Comparison of ENCODE assay signal across 10 cellular contexts in genomic region chr11:121534131-121535093, GRCh38.
DNase-seq lines count a peak whose midpoint lies in the region; ATAC-seq, FAIRE-seq and TF ChIP-seq lines count a peak whose summit lies in the region.
"Had no signal": no experiment of that assay in that cellular context is flagged by ENCODE, and none has a peak within 500 bp of the region (broad histone marks: within the 10 kb centered on the region; RNA-seq: fewer than 3 reads in every experiment).

No MANE protein-coding gene starts in this region.

- H3K4me1 Mint-ChIP-seq in activated T-cell treated with anti-CD3 and anti-CD28 coated beads, Interleukin-2, amount 50 U/mL, for 4 hours (ENCODE audit: low read depth): peaks cover 39% of the 10 kb centered on the region

- no peak for FAIRE-seq in pancreas (lab: Jason Lieb, UNC)
- FAIRE-seq: TTC549 had no signal

- H3K36me3 Mint-ChIP-seq in activated T-cell treated with anti-CD3 and anti-CD28 coated beads, Interleukin-2, amount 50 U/mL, for 4 hours (ENCODE audit: insufficient read depth): peaks cover 57% of the 10 kb centered on the region

- intact Hi-C loops in pancreas (cut with DNase I): no loop called here

- 43 to 50% methylated on average over 12 of the region's 12 CpGs for WGBS in pancreas, 2 donors

- no peak overlapping the region for H3K4me3 Mint-ChIP-seq in activated T-cell treated with anti-CD3 and anti-CD28 coated beads, Interleukin-2, amount 50 U/mL, for 4 hours

- DNase-seq in GM03348 (ENCODE audit: low spot score) (peak; percentile 68), NCI-H69 (lab: John Stamatoyannopoulos, UW) (peak; percentile 46), epithelial cell of esophagus (ENCODE audit: low read depth) (peak; percentile 60), pancreas (no peak), NAMALWA (ENCODE audit: low spot score) (no peak)
- DNase-seq in activated CD4-positive, CD25-positive, alpha-beta regulatory T cell treated with anti-CD3 and anti-CD28 coated beads, Interleukin-2, amount 50 U/mL, for 72 hours: no peak
- no peak for DNase-seq in activated T-cell treated with anti-CD3 and anti-CD28 coated beads, Interleukin-2, amount 50 U/mL, for 4 hours

- H3K27ac ChIP-seq in pancreas: no peak overlapping the region

- no peak overlapping the region for H3K4me3 ChIP-seq in epithelial cell of esophagus (ENCODE audit: low read length)
- no peak overlapping the region for H3K4me3 ChIP-seq in pancreas

- H3K27me3 Mint-ChIP-seq in activated T-cell treated with anti-CD3 and anti-CD28 coated beads, Interleukin-2, amount 50 U/mL, for 4 hours (ENCODE audit: low read depth): no peaks in the 10 kb centered on the region

- peaks cover 0 to 3% (median 0%) of the 10 kb centered on the region in 4 donors for H3K27me3 ChIP-seq in pancreas

- TF ChIP-seq CTCF in epithelial cell of esophagus (IDR thresholded peaks at IDR 0.05; ENCODE audit: insufficient read depth, low read depth, low read length, missing control alignments) (peak; percentile 73), pancreas (IDR thresholded peaks at IDR 0.05) (no peak)

- no peaks in the 10 kb centered on the region for H3K9me3 ChIP-seq in pancreas

- peaks cover 0 to 1% (median 0%) of the 10 kb centered on the region in 3 donors for H3K36me3 ChIP-seq in pancreas

- no peaks in the 10 kb centered on the region for H3K4me1 ChIP-seq in pancreas

- ATAC-seq in pancreas (peak in 3 of 4 donors; percentile 49 to 87 (median 77)), GM18520 (IDR thresholded peaks at IDR 0.05; ENCODE audit: unreplicated experiment) (no peak)
- ATAC-seq in activated T-cell treated with anti-CD3 and anti-CD28 coated beads, Interleukin-2, amount 50 U/mL, for 4 hours: no peak
- ATAC-seq: HCT116 had no signal

- H3K9me3 Mint-ChIP-seq in activated T-cell treated with anti-CD3 and anti-CD28 coated beads, Interleukin-2, amount 50 U/mL, for 4 hours: peaks cover 14% of the 10 kb centered on the region

Comparison
In these comparisons a context has a peak if more than half of its experiments do, and no peak if none do; other contexts are left out.
1. DNase-seq: peak in GM03348 (single experiment), NCI-H69 (single experiment) and epithelial cell of esophagus (single experiment); none in pancreas (0 of 6), NAMALWA (single experiment), activated CD4-positive, CD25-positive, alpha-beta regulatory T cell treated with anti-CD3 and anti-CD28 coated beads, Interleukin-2, amount 50 U/mL, for 72 hours (single experiment) and activated T-cell treated with anti-CD3 and anti-CD28 coated beads, Interleukin-2, amount 50 U/mL, for 4 hours (single experiment).
2. ATAC-seq: peak in pancreas (3 of 4); none in GM18520 (single experiment) and activated T-cell treated with anti-CD3 and anti-CD28 coated beads, Interleukin-2, amount 50 U/mL, for 4 hours (0 of 2).